Comparison of ENCODE assay signal across 1 cellular context in genomic region chr19:39406656-39407393, GRCh38.
A peak's percentile ranks its signal among the peaks of the same experiment; 100 is the strongest.
TF ChIP-seq lines count a peak whose summit lies in the region.

Gene ZFP36 (plus strand): TSS chr19:39406847. CDS start chr19:39406905, 58 bp downstream.

TF ChIP-seq in K562, 482 proteins besides CTCF, POLR2A, EP300 and RAD21 (continued from another document and continues in another):
- TF ChIP-seq, protein P1, sequence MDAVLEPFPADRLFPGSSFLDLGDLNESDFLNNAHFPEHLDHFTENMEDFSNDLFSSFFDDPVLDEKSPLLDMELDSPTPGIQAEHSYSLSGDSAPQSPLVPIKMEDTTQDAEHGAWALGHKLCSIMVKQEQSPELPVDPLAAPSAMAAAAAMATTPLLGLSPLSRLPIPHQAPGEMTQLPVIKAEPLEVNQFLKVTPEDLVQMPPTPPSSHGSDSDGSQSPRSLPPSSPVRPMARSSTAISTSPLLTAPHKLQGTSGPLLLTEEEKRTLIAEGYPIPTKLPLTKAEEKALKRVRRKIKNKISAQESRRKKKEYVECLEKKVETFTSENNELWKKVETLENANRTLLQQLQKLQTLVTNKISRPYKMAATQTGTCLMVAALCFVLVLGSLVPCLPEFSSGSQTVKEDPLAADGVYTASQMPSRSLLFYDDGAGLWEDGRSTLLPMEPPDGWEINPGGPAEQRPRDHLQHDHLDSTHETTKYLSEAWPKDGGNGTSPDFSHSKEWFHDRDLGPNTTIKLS (IDR thresholded peaks at IDR 0.05; ENCODE audit: borderline replicate concordance, low read depth) = no peak; the same call in 1 of the 2 replicates
- TF ChIP-seq NR3C1 (CRISPR knock-in tag; IDR thresholded peaks at IDR 0.05) = no peak
- no peak for TF ChIP-seq SRSF9 (IDR thresholded peaks at IDR 0.05; ENCODE audit: borderline replicate concordance, low read depth, low read length)
- no peak for TF ChIP-seq ZNF764 (CRISPR knock-in tag; IDR thresholded peaks at IDR 0.05; ENCODE audit: low read depth)
- no peak for TF ChIP-seq TAF15 (IDR thresholded peaks at IDR 0.05; ENCODE audit: low read depth, low read length)
- TF ChIP-seq MBD2 (IDR thresholded peaks at IDR 0.05; ENCODE audit: borderline replicate concordance, low read depth) = peak; percentile 87
- no peak for TF ChIP-seq ZNF239 (CRISPR knock-in tag; IDR thresholded peaks at IDR 0.05)
- TF ChIP-seq RCOR1 (IDR thresholded peaks at IDR 0.05; ENCODE audit: borderline replicate concordance in 1 of 2, low read depth in 2 of 2, low read length in 2 of 2) = no peak
- no peak for TF ChIP-seq HMG20B (CRISPR knock-in tag; IDR thresholded peaks at IDR 0.05)
- TF ChIP-seq YBX1 (IDR thresholded peaks at IDR 0.05) = no peak
- TF ChIP-seq, protein P2, sequence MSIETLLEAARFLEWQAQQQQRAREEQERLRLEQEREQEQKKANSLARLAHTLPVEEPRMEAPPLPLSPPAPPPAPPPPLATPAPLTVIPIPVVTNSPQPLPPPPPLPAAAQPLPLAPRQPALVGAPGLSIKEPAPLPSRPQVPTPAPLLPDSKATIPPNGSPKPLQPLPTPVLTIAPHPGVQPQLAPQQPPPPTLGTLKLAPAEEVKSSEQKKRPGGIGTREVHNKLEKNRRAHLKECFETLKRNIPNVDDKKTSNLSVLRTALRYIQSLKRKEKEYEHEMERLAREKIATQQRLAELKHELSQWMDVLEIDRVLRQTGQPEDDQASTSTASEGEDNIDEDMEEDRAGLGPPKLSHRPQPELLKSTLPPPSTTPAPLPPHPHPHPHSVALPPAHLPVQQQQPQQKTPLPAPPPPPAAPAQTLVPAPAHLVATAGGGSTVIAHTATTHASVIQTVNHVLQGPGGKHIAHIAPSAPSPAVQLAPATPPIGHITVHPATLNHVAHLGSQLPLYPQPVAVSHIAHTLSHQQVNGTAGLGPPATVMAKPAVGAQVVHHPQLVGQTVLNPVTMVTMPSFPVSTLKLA (conservative IDR thresholded peaks at IDR 0.05) = peak; percentile 34 to 67
- 0 out of 2 replicates have a peak, but pooled peaks have one; percentile 35 for TF ChIP-seq NKRF (IDR thresholded peaks at IDR 0.05; ENCODE audit: borderline replicate concordance)
- TF ChIP-seq FOXA1 (IDR thresholded peaks at IDR 0.05; ENCODE audit: borderline replicate concordance) = no peak
- TF ChIP-seq ZNF551 (CRISPR knock-in tag; IDR thresholded peaks at IDR 0.05) = no peak
- TF ChIP-seq MED1 (CRISPR knock-in tag; IDR thresholded peaks at IDR 0.05; ENCODE audit: borderline replicate concordance) = no peak
- TF ChIP-seq VEZF1 (CRISPR knock-in tag; IDR thresholded peaks at IDR 0.05) = peak; percentile 87
- no peak for TF ChIP-seq ZNF24 (IDR thresholded peaks at IDR 0.05)
- peak; percentile 38; the same call in 1 of the 2 replicates for TF ChIP-seq HCFC1 (IDR thresholded peaks at IDR 0.05; ENCODE audit: low read depth, low read length)
- TF ChIP-seq DACH1 (IDR thresholded peaks at IDR 0.05; ENCODE audit: partially characterized antibody) = no peak
- TF ChIP-seq CREB3 (tag; conservative IDR thresholded peaks at IDR 0.05; ENCODE audit: low read depth) = no peak
- TF ChIP-seq SRSF7 (optimal IDR thresholded peaks at IDR 0.05; ENCODE audit: low read depth, low read length) = no peak
- TF ChIP-seq OTX1 (CRISPR knock-in tag; IDR thresholded peaks at IDR 0.05) = no peak
- TF ChIP-seq ARHGAP35 (IDR thresholded peaks at IDR 0.05; ENCODE audit: partially characterized antibody) = no peak
- TF ChIP-seq PPARD (CRISPR knock-in tag; IDR thresholded peaks at IDR 0.05) = no peak
- no peak for TF ChIP-seq SMARCA5 (IDR thresholded peaks at IDR 0.05)
- no peak for TF ChIP-seq TSHZ1 (CRISPR knock-in tag; IDR thresholded peaks at IDR 0.05)
- no peak for TF ChIP-seq NFRKB (IDR thresholded peaks at IDR 0.05; ENCODE audit: low read depth)
- no peak for TF ChIP-seq ZNF561 (CRISPR knock-in tag; conservative IDR thresholded peaks at IDR 0.05)
- peak; percentile 8; the same call in 1 of the 2 replicates for TF ChIP-seq ZBTB40 (IDR thresholded peaks at IDR 0.05)
- TF ChIP-seq ZBTB40 (CRISPR knock-in tag; IDR thresholded peaks at IDR 0.05) = no peak
- TF ChIP-seq MITF (IDR thresholded peaks at IDR 0.05) = 0 out of 2 replicates have a peak, but pooled peaks have one; percentile 31
- peak; percentile 39 for TF ChIP-seq CREB1 (IDR thresholded peaks at IDR 0.05)
- no peak for TF ChIP-seq CREB1 (CRISPR knock-in tag; IDR thresholded peaks at IDR 0.05)
- peak; percentile 97 for TF ChIP-seq KDM5B (IDR thresholded peaks at IDR 0.05; ENCODE audit: insufficient replicate concordance, low read depth, low read length)
- TF ChIP-seq RB1 (IDR thresholded peaks at IDR 0.05; ENCODE audit: low read depth) = no peak
